ENCODE assay signal across 25 cellular contexts in genomic region chr19:50713556-50714236, GRCh38. TPM values are rescaled to one million over a fixed set of nuclear protein-coding genes. Genes with fewer than 3 reads are reported as not detected.
A peak's percentile ranks its signal among the peaks of the same experiment; 100 is the strongest.
DNase-seq lines count a peak whose midpoint lies in the region; ATAC-seq and TF ChIP-seq lines count a peak whose summit lies in the region.
"Had no signal": no experiment of that assay in that cellular context is flagged by ENCODE, and none has a peak within 500 bp of the region (broad histone marks: within the 10 kb centered on the region; RNA-seq: fewer than 3 reads in every experiment).

No MANE protein-coding gene starts in this region.

- H2AFZ ChIP-seq in OCI-LY7 (ENCODE audit: low read length), result no peak overlapping the region

- peak overlapping the region; percentile 34; the same call in 1 of the 2 replicates for H3K4me2 ChIP-seq in OCI-LY7 (ENCODE audit: low read length)

- H3K9me3 ChIP-seq in OCI-LY7 (ENCODE audit: low read length), result no peaks in the 10 kb centered on the region

- H3K4me1 Mint-ChIP-seq in activated CD8-positive, alpha-beta T cell treated with anti-CD3 and anti-CD28 coated beads for 36 hours (ENCODE audit: low read depth), result peaks cover 14% of the 10 kb centered on the region
- H3K4me1 Mint-ChIP-seq in activated CD8-positive, alpha-beta T cell treated with anti-CD3 and anti-CD28 coated beads, Interleukin-2, amount 10 ng/mL, durations not matched to agents 7 days and 5 days (ENCODE audit: low read depth), result peaks cover 22% of the 10 kb centered on the region
- H3K4me1 Mint-ChIP-seq in naive thymus-derived CD8-positive, alpha-beta T cell, result peaks cover 32 to 74% (median 55%) of the 10 kb centered on the region in 4 donors

- H4K20me1 ChIP-seq in OCI-LY7 (ENCODE audit: insufficient read depth, low read length), result no peaks in the 10 kb centered on the region

- no TSS peak for BruUV-seq in OCI-LY7 (replicated peaks; lab: Mats Ljungman, UMichigan)

- H3K9me3 Mint-ChIP-seq in activated CD8-positive, alpha-beta T cell treated with anti-CD3 and anti-CD28 coated beads for 36 hours, result no peaks in the 10 kb centered on the region
- no peaks in the 10 kb centered on the region for H3K9me3 Mint-ChIP-seq in activated CD8-positive, alpha-beta T cell treated with anti-CD3 and anti-CD28 coated beads, Interleukin-2, amount 10 ng/mL, durations not matched to agents 7 days and 5 days (ENCODE audit: insufficient read depth)
- no peaks in the 10 kb centered on the region for H3K9me3 Mint-ChIP-seq in naive thymus-derived CD8-positive, alpha-beta T cell

- no peaks in the 10 kb centered on the region for H3K36me3 ChIP-seq in OCI-LY7 (ENCODE audit: insufficient read depth, low read length)

- POLR2A ChIA-PET in activated CD8-positive, alpha-beta T cell treated with anti-CD3 and anti-CD28 coated beads for 36 hours (lab: Charles Lee), result no interaction called here
- POLR2A ChIA-PET in activated CD8-positive, alpha-beta T cell treated with anti-CD3 and anti-CD28 coated beads, Interleukin-2, amount 10 ng/mL, durations not matched to agents 7 days and 5 days (lab: Charles Lee), result no interaction called here
- POLR2A ChIA-PET in OCI-LY7 (lab: Charles Lee), result interaction anchor here (0.8 to 1.1 kb wide), 2 partner anchors 11 to 79 kb away, joined by 3 to 4 read pairs; no protein-coding TSS in a partner anchor
- POLR2A ChIA-PET in naive thymus-derived CD8-positive, alpha-beta T cell (lab: Charles Lee), result interaction anchor here (1.4 to 4.5 kb wide), 2 partner anchors 12 to 91 kb away, joined by 4 to 43 read pairs; no protein-coding TSS in a partner anchor

- H3K27ac Mint-ChIP-seq in activated CD8-positive, alpha-beta T cell treated with anti-CD3 and anti-CD28 coated beads for 36 hours, result no peak overlapping the region
- no peak overlapping the region for H3K27ac Mint-ChIP-seq in activated CD8-positive, alpha-beta T cell treated with anti-CD3 and anti-CD28 coated beads, Interleukin-2, amount 10 ng/mL, durations not matched to agents 7 days and 5 days
- peak overlapping the region in 8 of 10 donors; percentile 56 to 94 (median 90) for H3K27ac Mint-ChIP-seq in naive thymus-derived CD8-positive, alpha-beta T cell

- H3K4me3 Mint-ChIP-seq in activated CD8-positive, alpha-beta T cell treated with anti-CD3 and anti-CD28 coated beads for 36 hours, result no peak overlapping the region
- no peak overlapping the region for H3K4me3 Mint-ChIP-seq in activated CD8-positive, alpha-beta T cell treated with anti-CD3 and anti-CD28 coated beads, Interleukin-2, amount 10 ng/mL, durations not matched to agents 7 days and 5 days
- H3K4me3 Mint-ChIP-seq in naive thymus-derived CD8-positive, alpha-beta T cell, result peak overlapping the region; percentile 39 to 89 (median 68)

- ATAC-seq in activated CD8-positive, alpha-beta T cell treated with anti-CD3 and anti-CD28 coated beads for 36 hours, result peak; percentile 68
- no peak for ATAC-seq in activated CD8-positive, alpha-beta T cell treated with anti-CD3 and anti-CD28 coated beads, Interleukin-2, amount 10 ng/mL, durations not matched to agents 7 days and 5 days
- ATAC-seq in naive thymus-derived CD8-positive, alpha-beta T cell, result peak; percentile 81 to 82
- ATAC-seq in HG03097 (IDR thresholded peaks at IDR 0.05; ENCODE audit: low FRiP score, unreplicated experiment), result no peak
- ATAC-seq: HepG2, PC-3 had no signal

- no peak for TF ChIP-seq CTCF in activated CD8-positive, alpha-beta T cell treated with anti-CD3 and anti-CD28 coated beads for 36 hours (IDR thresholded peaks at IDR 0.05)
- TF ChIP-seq CTCF in OCI-LY7 (conservative IDR thresholded peaks at IDR 0.05; ENCODE audit: low read length), result no peak

- H3K9me2 ChIP-seq in OCI-LY7 (ENCODE audit: insufficient read depth, low read length), result no peaks in the 10 kb centered on the region

- intact Hi-C loops in activated CD8-positive, alpha-beta T cell treated with anti-CD3 and anti-CD28 coated beads for 36 hours (cut with micrococcal nuclease), result no loop called here
- intact Hi-C loops in OCI-LY7 (cut with micrococcal nuclease; ENCODE audit: unreplicated experiment), result no loop called here

- H3K36me3 Mint-ChIP-seq in activated CD8-positive, alpha-beta T cell treated with anti-CD3 and anti-CD28 coated beads for 36 hours (ENCODE audit: low read depth), result no peaks in the 10 kb centered on the region
- no peaks in the 10 kb centered on the region for H3K36me3 Mint-ChIP-seq in activated CD8-positive, alpha-beta T cell treated with anti-CD3 and anti-CD28 coated beads, Interleukin-2, amount 10 ng/mL, durations not matched to agents 7 days and 5 days (ENCODE audit: low read depth)
- no peaks in the 10 kb centered on the region for H3K36me3 Mint-ChIP-seq in naive thymus-derived CD8-positive, alpha-beta T cell

- no peaks in the 10 kb centered on the region for H3K79me2 ChIP-seq in OCI-LY7 (ENCODE audit: insufficient read depth, low read depth, low read length)

- CTCF ChIA-PET in activated CD8-positive, alpha-beta T cell treated with anti-CD3 and anti-CD28 coated beads for 36 hours (lab: Charles Lee), result interaction anchor here (1.2 to 2.8 kb wide), 3 partner anchors 8 to 11 kb away, joined by 3 to 15 read pairs (median 5); no protein-coding TSS in a partner anchor
- CTCF ChIA-PET in activated CD8-positive, alpha-beta T cell treated with anti-CD3 and anti-CD28 coated beads, Interleukin-2, amount 10 ng/mL, durations not matched to agents 7 days and 5 days (lab: Charles Lee), result interaction anchor here (0.6 to 1.4 kb wide), 3 partner anchors 11 to 208 kb away, joined by 3 read pairs; no protein-coding TSS in a partner anchor
- CTCF ChIA-PET in OCI-LY7 (lab: Charles Lee; ENCODE audit: unreplicated experiment), result interaction anchor here (0.7 kb wide), 1 partner anchor 11 kb away, joined by 5 read pairs; no protein-coding TSS in a partner anchor

- H3K4me3 ChIP-seq in OCI-LY7 (ENCODE audit: low read depth, low read length, poor library complexity, severe bottlenecking), result no peak overlapping the region

- peaks cover 15% of the 10 kb centered on the region for H3K27me3 Mint-ChIP-seq in activated CD8-positive, alpha-beta T cell treated with anti-CD3 and anti-CD28 coated beads for 36 hours
- H3K27me3 Mint-ChIP-seq in activated CD8-positive, alpha-beta T cell treated with anti-CD3 and anti-CD28 coated beads, Interleukin-2, amount 10 ng/mL, durations not matched to agents 7 days and 5 days (ENCODE audit: low read depth), result peaks cover 35% of the 10 kb centered on the region
- peaks cover 0 to 13% (median 5%) of the 10 kb centered on the region in 5 donors for H3K27me3 Mint-ChIP-seq in naive thymus-derived CD8-positive, alpha-beta T cell

- DNase-seq in activated CD8-positive, alpha-beta T cell treated with anti-CD3 and anti-CD28 coated beads for 36 hours, result peak; percentile 61
- no peak for DNase-seq in activated CD8-positive, alpha-beta T cell treated with anti-CD3 and anti-CD28 coated beads, Interleukin-2, amount 10 ng/mL, durations not matched to agents 7 days and 5 days
- no peak for DNase-seq in OCI-LY7 (ENCODE audit: low spot score)
- peak in 7 of 10 donors; percentile 33 to 73 (median 59) for DNase-seq in naive thymus-derived CD8-positive, alpha-beta T cell
- no peak for DNase-seq in HK-2 (ENCODE audit: unreplicated experiment)
- DNase-seq in activated naive CD4-positive, alpha-beta T cell treated with anti-CD3 and anti-CD28 coated beads, Interleukin-2, amount 50 U/mL, for 16 hours, result no peak
- no peak for DNase-seq in HCEC 1CT
- DNase-seq: DMS53, KBM-7, NCI-H1105, NCI-H146, NCI-H2029, NCI-H226, NCI-H524, PC-3, Right ventricle myocardium superior had no signal

- H3K4me1 ChIP-seq in OCI-LY7 (ENCODE audit: insufficient read depth, low read length, poor library complexity, severe bottlenecking), result peaks cover 22% of the 10 kb centered on the region

- no peak overlapping the region for H3K27ac ChIP-seq in OCI-LY7 (ENCODE audit: low read depth, low read length, poor library complexity, severe bottlenecking)
- H3K27ac ChIP-seq: 22Rv1, C4-2B, HL-60 had no signal

RNA-seq across cellular contexts. Expression of gene SHANK1, which starts 5.9 kb away (rescaled TPM):
- under 1 TPM in 1 of 2 experiments, not detected in 1; 0.25 TPM for total RNA-seq in activated CD8-positive, alpha-beta T cell treated with anti-CD3 and anti-CD28 coated beads for 36 hours
- not detected for total RNA-seq in activated CD8-positive, alpha-beta T cell treated with anti-CD3 and anti-CD28 coated beads, Interleukin-2, amount 10 ng/mL, durations not matched to agents 7 days and 5 days
- 0.03 TPM in 2 replicates for total RNA-seq in OCI-LY7 (2014; rRNA removed; shearing (Covaris generic))
- total RNA-seq in OCI-LY7 (2022), result 10.7 and 13.1 TPM in 2 replicates
- total RNA-seq in naive thymus-derived CD8-positive, alpha-beta T cell, result under 1 TPM; 0.26 to 0.30 TPM
- under 1 TPM in 2 of 3 donors, not detected in 1; 0.43 to 0.96 TPM for polyA plus RNA-seq in naive thymus-derived CD8-positive, alpha-beta T cell
- total RNA-seq: HepG2, HT-29 had no signal
- polyA plus RNA-seq: HepG2 had no signal

RNA-seq across cellular contexts. Expression of gene CLEC11A, which starts 9.5 kb away (rescaled TPM):
- 1 to 10 TPM; 2.2 to 2.7 TPM for total RNA-seq in activated CD8-positive, alpha-beta T cell treated with anti-CD3 and anti-CD28 coated beads for 36 hours
- 1 to 10 TPM; 1.4 to 2.3 TPM for total RNA-seq in activated CD8-positive, alpha-beta T cell treated with anti-CD3 and anti-CD28 coated beads, Interleukin-2, amount 10 ng/mL, durations not matched to agents 7 days and 5 days
- 1.0 and 2.0 TPM in 2 replicates for total RNA-seq in OCI-LY7 (2014; rRNA removed; shearing (Covaris generic))
- 4.2 and 4.5 TPM in 2 replicates for total RNA-seq in OCI-LY7 (2022)
- total RNA-seq in naive thymus-derived CD8-positive, alpha-beta T cell, result 10 to 100 TPM; 12.4 to 14.0 TPM
- polyA plus RNA-seq in naive thymus-derived CD8-positive, alpha-beta T cell, result 10 to 100 TPM in 2 of 3 donors, 1 to 10 TPM in 1; 9.4 to 15.8 (median 11.1) TPM
- total RNA-seq: HepG2 had no signal
- polyA plus RNA-seq: HepG2 had no signal

RNA-seq across cellular contexts. Expression of gene GPR32, which starts 56.6 kb away (rescaled TPM):
- total RNA-seq in activated CD8-positive, alpha-beta T cell treated with anti-CD3 and anti-CD28 coated beads for 36 hours, result not detected
- not detected for total RNA-seq in activated CD8-positive, alpha-beta T cell treated with anti-CD3 and anti-CD28 coated beads, Interleukin-2, amount 10 ng/mL, durations not matched to agents 7 days and 5 days
- total RNA-seq in OCI-LY7 (2014; rRNA removed; shearing (Covaris generic)), result not detected in 2 replicates
- not detected in 2 replicates for total RNA-seq in OCI-LY7 (2022)
- not detected for total RNA-seq in naive thymus-derived CD8-positive, alpha-beta T cell
- not detected for polyA plus RNA-seq in naive thymus-derived CD8-positive, alpha-beta T cell
- total RNA-seq: H4, HepG2, HT-29, PC-3, Right ventricle myocardium superior, RPMI7951, SK-MEL-5 had no signal
- polyA plus RNA-seq: HepG2 had no signal

Comparison
In these comparisons a context has a peak if more than half of its experiments do, and no peak if none do; other contexts are left out.
1. ATAC-seq: peak in activated CD8-positive, alpha-beta T cell treated with anti-CD3 and anti-CD28 coated beads for 36 hours (single experiment) and naive thymus-derived CD8-positive, alpha-beta T cell (2 of 2); none in activated CD8-positive, alpha-beta T cell treated with anti-CD3 and anti-CD28 coated beads, Interleukin-2, amount 10 ng/mL, durations not matched to agents 7 days and 5 days (single experiment) and HG03097 (single experiment).
2. DNase-seq: peak in activated CD8-positive, alpha-beta T cell treated with anti-CD3 and anti-CD28 coated beads for 36 hours (single experiment) and naive thymus-derived CD8-positive, alpha-beta T cell (7 of 10); none in activated CD8-positive, alpha-beta T cell treated with anti-CD3 and anti-CD28 coated beads, Interleukin-2, amount 10 ng/mL, durations not matched to agents 7 days and 5 days (single experiment), OCI-LY7 (single experiment), HK-2 (single experiment), activated naive CD4-positive, alpha-beta T cell treated with anti-CD3 and anti-CD28 coated beads, Interleukin-2, amount 50 U/mL, for 16 hours (single experiment) and HCEC 1CT (single experiment).
3. H3K27ac Mint-ChIP-seq: peak in naive thymus-derived CD8-positive, alpha-beta T cell (8 of 10); none in activated CD8-positive, alpha-beta T cell treated with anti-CD3 and anti-CD28 coated beads for 36 hours (single experiment) and activated CD8-positive, alpha-beta T cell treated with anti-CD3 and anti-CD28 coated beads, Interleukin-2, amount 10 ng/mL, durations not matched to agents 7 days and 5 days (single experiment).
4. H3K4me3 Mint-ChIP-seq: peak in naive thymus-derived CD8-positive, alpha-beta T cell (10 of 10); none in activated CD8-positive, alpha-beta T cell treated with anti-CD3 and anti-CD28 coated beads for 36 hours (single experiment) and activated CD8-positive, alpha-beta T cell treated with anti-CD3 and anti-CD28 coated beads, Interleukin-2, amount 10 ng/mL, durations not matched to agents 7 days and 5 days (single experiment).
5. POLR2A ChIA-PET loops: an anchor here in OCI-LY7 (0.8 to 1.1 kb wide) and naive thymus-derived CD8-positive, alpha-beta T cell (1.4 to 4.5 kb wide); none called in activated CD8-positive, alpha-beta T cell treated with anti-CD3 and anti-CD28 coated beads for 36 hours and activated CD8-positive, alpha-beta T cell treated with anti-CD3 and anti-CD28 coated beads, Interleukin-2, amount 10 ng/mL, durations not matched to agents 7 days and 5 days.